Comparison of ENCODE assay signal across 8 cellular contexts in the genomic region with DNA sequence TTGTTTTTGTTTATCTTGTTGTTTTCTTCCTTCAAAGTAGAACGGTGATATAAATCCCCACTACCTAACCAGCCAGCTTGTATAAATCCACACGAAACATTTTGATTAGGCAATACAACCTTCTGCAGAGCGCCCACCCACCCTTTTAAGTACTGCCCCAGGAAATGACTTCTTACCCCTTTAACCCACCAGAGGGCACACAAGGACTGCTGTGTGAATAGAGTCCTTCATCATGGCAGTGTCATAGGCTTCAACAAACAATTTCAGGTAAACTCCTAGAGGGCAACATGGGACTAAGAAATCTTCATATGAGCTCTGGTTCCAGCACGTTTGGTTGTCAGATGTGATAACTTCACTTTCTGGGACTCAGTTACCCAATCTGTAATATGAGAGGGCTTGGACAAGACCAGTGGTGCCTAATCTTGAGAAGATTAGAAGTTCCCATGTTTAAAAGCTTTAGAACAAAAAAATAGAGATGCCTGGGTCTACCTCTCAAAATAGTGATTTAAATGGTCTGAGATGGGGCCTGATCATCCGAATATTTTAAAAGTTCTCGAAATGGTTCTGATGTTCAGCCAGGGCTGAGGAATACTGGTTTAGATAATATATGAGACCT. TPM values are rescaled to one million over a fixed set of nuclear protein-coding genes. Genes with fewer than 3 reads are reported as not detected.
DNase-seq lines count a peak whose midpoint lies in the region; ATAC-seq and TF ChIP-seq lines count a peak whose summit lies in the region.

No MANE protein-coding gene starts in this region.

- H3K9me3 Mint-ChIP-seq in stimulated activated naive CD8-positive, alpha-beta T cell treated with anti-CD3 and anti-CD28 coated beads, Interleukin-15, amount 100 ng/mL, for 72 hours = peaks cover 10 to 11% of the 10 kb centered on the region in 2 donors

- no peaks in the 10 kb centered on the region for H3K4me1 ChIP-seq in lower lobe of right lung

- H3K9me3 ChIP-seq in lower lobe of right lung = peaks cover 2% of the 10 kb centered on the region

- H3K27ac ChIP-seq in dorsolateral prefrontal cortex = no peak overlapping the region
- H3K27ac ChIP-seq in lower lobe of right lung = no peak overlapping the region

- ATAC-seq in GM18517 (IDR thresholded peaks at IDR 0.05; ENCODE audit: unreplicated experiment) (peak; percentile 84), HG03175 (IDR thresholded peaks at IDR 0.05; ENCODE audit: unreplicated experiment) (peak; percentile 92), lower lobe of right lung (peak; percentile 93 to 97)
- ATAC-seq in stimulated activated naive CD8-positive, alpha-beta T cell treated with anti-CD3 and anti-CD28 coated beads, Interleukin-15, amount 100 ng/mL, for 72 hours = peak; percentile 92

- H3K27me3 ChIP-seq in dorsolateral prefrontal cortex (no peaks in the 10 kb centered on the region), lower lobe of right lung (ENCODE audit: low read depth) (no peaks in the 10 kb centered on the region)

- H3K4me3 ChIP-seq in AG10803 (ENCODE audit: low read length) (no peak overlapping the region), dorsolateral prefrontal cortex (no peak overlapping the region), lower lobe of right lung (no peak overlapping the region)

- H3K36me3 ChIP-seq in lower lobe of right lung = no peaks in the 10 kb centered on the region

- no peak overlapping the region for H3K27ac Mint-ChIP-seq in stimulated activated naive CD8-positive, alpha-beta T cell treated with anti-CD3 and anti-CD28 coated beads, Interleukin-15, amount 100 ng/mL, for 72 hours

- intact Hi-C loops in dorsolateral prefrontal cortex (cut with DNase I) (loop anchor here (5.0 to 10.0 kb wide), 5 partner anchors 142 to 522 kb away; a partner anchor contains a TSS), lower lobe of right lung (cut with DNase I) (loop anchor here (5.0 kb wide), 1 partner anchor 269 kb away; no protein-coding TSS in a partner anchor)

- TF ChIP-seq CTCF in AG10803 (conservative IDR thresholded peaks at IDR 0.05; ENCODE audit: low read length) (peak; percentile 96), dorsolateral prefrontal cortex (IDR thresholded peaks at IDR 0.05 in 54 of 56, conservative IDR thresholded peaks at IDR 0.05 in 2 of 56; ENCODE audit: low read depth in 1 of 56, partially characterized antibody in 56 of 56) (peak; percentile 41 to 87 (median 70)), lower lobe of right lung (IDR thresholded peaks at IDR 0.05) (peak; percentile 77)

- DNase-seq in AG10803 (ENCODE audit: low read depth) (peak; percentile 80), NCI-H2171 (lab: John Stamatoyannopoulos, UW) (peak; percentile 72), UCSD-AML1 (lab: John Stamatoyannopoulos, UW; ENCODE audit: unreplicated experiment) (peak; percentile 30), dorsolateral prefrontal cortex (peak in 2 of 10 donors; percentile 41 to 42), lower lobe of right lung (no peak)
- peak; percentile 50 to 52 for DNase-seq in stimulated activated naive CD8-positive, alpha-beta T cell treated with anti-CD3 and anti-CD28 coated beads, Interleukin-15, amount 100 ng/mL, for 72 hours

- peaks cover 10% of the 10 kb centered on the region for H3K27me3 Mint-ChIP-seq in stimulated activated naive CD8-positive, alpha-beta T cell treated with anti-CD3 and anti-CD28 coated beads, Interleukin-15, amount 100 ng/mL, for 72 hours

- no peak overlapping the region for H3K4me3 Mint-ChIP-seq in stimulated activated naive CD8-positive, alpha-beta T cell treated with anti-CD3 and anti-CD28 coated beads, Interleukin-15, amount 100 ng/mL, for 72 hours

- no peaks in the 10 kb centered on the region for H3K4me1 Mint-ChIP-seq in stimulated activated naive CD8-positive, alpha-beta T cell treated with anti-CD3 and anti-CD28 coated beads, Interleukin-15, amount 100 ng/mL, for 72 hours

RNA-seq across cellular contexts. Expression of a gene that starts 56.1 kb away (rescaled TPM):
- total RNA-seq in dorsolateral prefrontal cortex (10 to 100 TPM in 1 of 120 experiments, 1 to 10 TPM in 119; 1.9 to 10.5 (median 4.5) TPM), lower lobe of right lung (1.9 TPM)
